ENCODE assay signal across 17 cellular contexts in genomic region chr6:130229645-130230044, GRCh38. TPM values are rescaled to one million over a fixed set of nuclear protein-coding genes. Genes with fewer than 3 reads are reported as not detected.
DNase-seq lines count a peak whose midpoint lies in the region; ATAC-seq, FAIRE-seq and TF ChIP-seq lines count a peak whose summit lies in the region.
"Had no signal": no experiment of that assay in that cellular context is flagged by ENCODE, and none has a peak within 500 bp of the region (broad histone marks: within the 10 kb centered on the region; RNA-seq: fewer than 3 reads in every experiment).

No MANE protein-coding gene starts in this region.

- H3K27me3 ChIP-seq in CD4-positive, CD25-positive, alpha-beta regulatory T cell (ENCODE audit: control insufficient read depth, insufficient read depth, low read length): no peaks in the 10 kb centered on the region
- H3K27me3 ChIP-seq in colonic mucosa (no peaks in the 10 kb centered on the region), pancreas (no peaks in the 10 kb centered on the region)
- H3K27me3 ChIP-seq: MG63 had no signal

- CTCF ChIA-PET in activated CD4-positive, alpha-beta T cell treated with anti-CD3 and anti-CD28 coated beads, Interleukin-2, amount 10 ng/mL, durations not matched to agents 7 days and 5 days (lab: Charles Lee): interaction anchor here (1.2 kb wide), 1 partner anchor 53 kb away, joined by 3 read pairs; no protein-coding TSS in a partner anchor

- peaks cover 5% of the 10 kb centered on the region for H3K36me3 Mint-ChIP-seq in activated CD4-positive, alpha-beta T cell treated with anti-CD3 and anti-CD28 coated beads, Interleukin-2, amount 10 ng/mL, durations not matched to agents 24 days and 14 days (ENCODE audit: low read depth)
- peaks cover 22% of the 10 kb centered on the region for H3K36me3 Mint-ChIP-seq in activated CD4-positive, alpha-beta T cell treated with anti-CD3 and anti-CD28 coated beads, Interleukin-2, amount 10 ng/mL, durations not matched to agents 7 days and 5 days (ENCODE audit: low read depth)
- H3K36me3 Mint-ChIP-seq in CD4-positive, CD25-positive, alpha-beta regulatory T cell: no peaks in the 10 kb centered on the region
- H3K36me3 Mint-ChIP-seq in naive thymus-derived CD8-positive, alpha-beta T cell: no peaks in the 10 kb centered on the region

- TF ChIP-seq CTCF in colonic mucosa (IDR thresholded peaks at IDR 0.05) (no peak), pancreas (IDR thresholded peaks at IDR 0.05) (no peak)

- 71 to 82% methylated on average over 4 of the region's 4 CpGs for WGBS in pancreas, 2 donors

- peaks cover 4% of the 10 kb centered on the region for H3K4me1 Mint-ChIP-seq in activated CD4-positive, alpha-beta T cell treated with anti-CD3 and anti-CD28 coated beads, Interleukin-2, amount 10 ng/mL, durations not matched to agents 24 days and 14 days
- peaks cover 24% of the 10 kb centered on the region for H3K4me1 Mint-ChIP-seq in activated CD4-positive, alpha-beta T cell treated with anti-CD3 and anti-CD28 coated beads, Interleukin-2, amount 10 ng/mL, durations not matched to agents 7 days and 5 days
- H3K4me1 Mint-ChIP-seq in CD4-positive, CD25-positive, alpha-beta regulatory T cell: peaks cover 5 to 11% (median 8%) of the 10 kb centered on the region in 4 donors
- H3K4me1 Mint-ChIP-seq in naive thymus-derived CD8-positive, alpha-beta T cell: peaks cover 0 to 9% (median 3%) of the 10 kb centered on the region in 4 donors

- no peak overlapping the region for H3K27ac Mint-ChIP-seq in activated CD4-positive, alpha-beta T cell treated with anti-CD3 and anti-CD28 coated beads, Interleukin-2, amount 10 ng/mL, durations not matched to agents 24 days and 14 days
- H3K27ac Mint-ChIP-seq in activated CD4-positive, alpha-beta T cell treated with anti-CD3 and anti-CD28 coated beads, Interleukin-2, amount 10 ng/mL, durations not matched to agents 7 days and 5 days: no peak overlapping the region
- H3K27ac Mint-ChIP-seq in CD4-positive, CD25-positive, alpha-beta regulatory T cell: peak overlapping the region in 1 of 3 donors; percentile 79
- peak overlapping the region in 1 of 10 donors; percentile 18 for H3K27ac Mint-ChIP-seq in naive thymus-derived CD8-positive, alpha-beta T cell
- H3K27ac Mint-ChIP-seq: H9 had no signal

- H3K27ac ChIP-seq in CD4-positive, CD25-positive, alpha-beta regulatory T cell (ENCODE audit: insufficient read depth, low read length, poor library complexity, severe bottlenecking): no peak overlapping the region
- H3K27ac ChIP-seq in colonic mucosa (no peak overlapping the region), pancreas (no peak overlapping the region)

- DNase-seq in activated CD4-positive, alpha-beta T cell treated with anti-CD3 and anti-CD28 coated beads, Interleukin-2, amount 10 ng/mL, durations not matched to agents 24 days and 14 days: peak; percentile 59
- DNase-seq in activated CD4-positive, alpha-beta T cell treated with anti-CD3 and anti-CD28 coated beads, Interleukin-2, amount 10 ng/mL, durations not matched to agents 7 days and 5 days: no peak
- peak in 1 of 3 donors; percentile 50 for DNase-seq in CD4-positive, CD25-positive, alpha-beta regulatory T cell
- peak; percentile 32 for DNase-seq in MV-4-11 (lab: John Stamatoyannopoulos, UW)
- no peak for DNase-seq in naive thymus-derived CD8-positive, alpha-beta T cell
- DNase-seq in colonic mucosa: no peak
- DNase-seq in pancreas: no peak
- no peak for DNase-seq in DMS153 treated with DMSO at 0.1 percent for 48 hours (lab: John Stamatoyannopoulos, UW; ENCODE audit: unreplicated experiment)
- DNase-seq: DMS 273 treated with DMSO at 0.1 percent for 48 hours; H9; Karpas-422; MG63; NCI-H187; NCI-H526 treated with DMSO at 0.1 percent for 48 hours; NK-92 treated with Interleukin-12 subunit alpha and Interleukin-12 subunit beta, amount 100 ng/mL, for 24 hours; RPMI8226; SIG-M5 had no signal

- H3K9me3 ChIP-seq in CD4-positive, CD25-positive, alpha-beta regulatory T cell (ENCODE audit: control insufficient read depth in 2 of 2, low read length in 2 of 2): no peaks in the 10 kb centered on the region
- H3K9me3 ChIP-seq in colonic mucosa (no peaks in the 10 kb centered on the region), pancreas (no peaks in the 10 kb centered on the region)
- H3K9me3 ChIP-seq: MG63 had no signal

- ATAC-seq in CD4-positive, CD25-positive, alpha-beta regulatory T cell (ENCODE audit: low read depth in 2 of 2): peak; percentile 58 to 62
- peak; percentile 55 to 58 for ATAC-seq in naive thymus-derived CD8-positive, alpha-beta T cell
- ATAC-seq in pancreas: no peak

- intact Hi-C loops in activated CD4-positive, alpha-beta T cell treated with anti-CD3 and anti-CD28 coated beads, Interleukin-2, amount 10 ng/mL, durations not matched to agents 24 days and 14 days (cut with micrococcal nuclease): no loop called here
- intact Hi-C loops in colonic mucosa (cut with DNase I) (no loop called here), pancreas (cut with DNase I) (no loop called here)

- H3K4me1 ChIP-seq in CD4-positive, CD25-positive, alpha-beta regulatory T cell (ENCODE audit: control insufficient read depth, insufficient read depth, low read length, poor library complexity, severe bottlenecking): peaks cover 5% of the 10 kb centered on the region
- H3K4me1 ChIP-seq in colonic mucosa: no peaks in the 10 kb centered on the region
- no peaks in the 10 kb centered on the region for H3K4me1 ChIP-seq in pancreas

- no peaks in the 10 kb centered on the region for H3K36me3 ChIP-seq in CD4-positive, CD25-positive, alpha-beta regulatory T cell (ENCODE audit: control insufficient read depth, insufficient read depth, low read length)
- H3K36me3 ChIP-seq in colonic mucosa: no peaks in the 10 kb centered on the region
- H3K36me3 ChIP-seq in pancreas: no peaks in the 10 kb centered on the region
- H3K36me3 ChIP-seq: MG63 had no signal

- H3K4me3 Mint-ChIP-seq in activated CD4-positive, alpha-beta T cell treated with anti-CD3 and anti-CD28 coated beads, Interleukin-2, amount 10 ng/mL, durations not matched to agents 24 days and 14 days: no peak overlapping the region
- H3K4me3 Mint-ChIP-seq in activated CD4-positive, alpha-beta T cell treated with anti-CD3 and anti-CD28 coated beads, Interleukin-2, amount 10 ng/mL, durations not matched to agents 7 days and 5 days: no peak overlapping the region
- no peak overlapping the region for H3K4me3 Mint-ChIP-seq in CD4-positive, CD25-positive, alpha-beta regulatory T cell
- H3K4me3 Mint-ChIP-seq in naive thymus-derived CD8-positive, alpha-beta T cell: peak overlapping the region in 1 of 10 donors; percentile 17
- H3K4me3 Mint-ChIP-seq: H9 had no signal

- H3K9ac ChIP-seq in colonic mucosa (ENCODE audit: low read depth in 2 of 2, low read length in 2 of 2): no peak overlapping the region

- H3K9me3 Mint-ChIP-seq in activated CD4-positive, alpha-beta T cell treated with anti-CD3 and anti-CD28 coated beads, Interleukin-2, amount 10 ng/mL, durations not matched to agents 24 days and 14 days: peaks cover 22% of the 10 kb centered on the region
- H3K9me3 Mint-ChIP-seq in activated CD4-positive, alpha-beta T cell treated with anti-CD3 and anti-CD28 coated beads, Interleukin-2, amount 10 ng/mL, durations not matched to agents 7 days and 5 days: peaks cover 27% of the 10 kb centered on the region
- H3K9me3 Mint-ChIP-seq in CD4-positive, CD25-positive, alpha-beta regulatory T cell: peaks cover 0 to 5% (median 3%) of the 10 kb centered on the region in 7 donors
- peaks cover 0 to 8% (median 2%) of the 10 kb centered on the region in 9 donors for H3K9me3 Mint-ChIP-seq in naive thymus-derived CD8-positive, alpha-beta T cell

- POLR2A ChIA-PET in activated CD4-positive, alpha-beta T cell treated with anti-CD3 and anti-CD28 coated beads, Interleukin-2, amount 10 ng/mL, durations not matched to agents 7 days and 5 days (lab: Charles Lee): no interaction called here
- POLR2A ChIA-PET in naive thymus-derived CD8-positive, alpha-beta T cell (lab: Charles Lee): interaction anchor here (1.4 kb wide), 1 partner anchor 46 kb away, joined by 3 read pairs; no protein-coding TSS in a partner anchor

- H3K4me3 ChIP-seq in CD4-positive, CD25-positive, alpha-beta regulatory T cell (ENCODE audit: low read depth, low read length): no peak overlapping the region
- H3K4me3 ChIP-seq in colonic mucosa (no peak overlapping the region), pancreas (no peak overlapping the region)
- H3K4me3 ChIP-seq: MG63 had no signal

- FAIRE-seq in pancreas (lab: Jason Lieb, UNC): no peak

- H3K27me3 Mint-ChIP-seq in activated CD4-positive, alpha-beta T cell treated with anti-CD3 and anti-CD28 coated beads, Interleukin-2, amount 10 ng/mL, durations not matched to agents 24 days and 14 days: peaks cover 3% of the 10 kb centered on the region
- H3K27me3 Mint-ChIP-seq in activated CD4-positive, alpha-beta T cell treated with anti-CD3 and anti-CD28 coated beads, Interleukin-2, amount 10 ng/mL, durations not matched to agents 7 days and 5 days: no peaks in the 10 kb centered on the region
- H3K27me3 Mint-ChIP-seq in CD4-positive, CD25-positive, alpha-beta regulatory T cell: no peaks in the 10 kb centered on the region
- no peaks in the 10 kb centered on the region for H3K27me3 Mint-ChIP-seq in naive thymus-derived CD8-positive, alpha-beta T cell

RNA-seq across cellular contexts. Expression of gene SAMD3, which starts 6.9 kb away (rescaled TPM):
- 2.1 and 2.5 TPM in 2 replicates for total RNA-seq in activated CD4-positive, alpha-beta T cell treated with anti-CD3 and anti-CD28 coated beads, Interleukin-2, amount 10 ng/mL, durations not matched to agents 24 days and 14 days
- total RNA-seq in activated CD4-positive, alpha-beta T cell treated with anti-CD3 and anti-CD28 coated beads, Interleukin-2, amount 10 ng/mL, durations not matched to agents 7 days and 5 days: 10 to 100 TPM; 49.5 to 50.9 TPM
- total RNA-seq in CD4-positive, CD25-positive, alpha-beta regulatory T cell: 49.6 TPM
- polyA plus RNA-seq in CD4-positive, CD25-positive, alpha-beta regulatory T cell: 10 to 100 TPM; 25.0 to 70.7 (median 45.7) TPM
- total RNA-seq in naive thymus-derived CD8-positive, alpha-beta T cell: 10 to 100 TPM; 28.7 to 34.1 TPM
- polyA plus RNA-seq in naive thymus-derived CD8-positive, alpha-beta T cell: 10 to 100 TPM; 19.2 to 91.4 (median 71.1) TPM
- total RNA-seq in colonic mucosa (1 to 10 TPM; 1.7 to 5.1 TPM), pancreas (1 to 10 TPM in 4 of 6 donors, under 1 TPM in 2; 0.19 to 2.5 (median 1.3) TPM)
- polyA plus RNA-seq in pancreas: 1 to 10 TPM; 1.2 to 5.9 TPM

Comparison
In these comparisons a context has a peak if more than half of its experiments do, and no peak if none do; other contexts are left out.
1. DNase-seq: peak in activated CD4-positive, alpha-beta T cell treated with anti-CD3 and anti-CD28 coated beads, Interleukin-2, amount 10 ng/mL, durations not matched to agents 24 days and 14 days (single experiment) and MV-4-11 (single experiment); none in activated CD4-positive, alpha-beta T cell treated with anti-CD3 and anti-CD28 coated beads, Interleukin-2, amount 10 ng/mL, durations not matched to agents 7 days and 5 days (single experiment), naive thymus-derived CD8-positive, alpha-beta T cell (0 of 10), colonic mucosa (single experiment), pancreas (0 of 6) and DMS153 treated with DMSO at 0.1 percent for 48 hours (single experiment).
2. ATAC-seq: peak in CD4-positive, CD25-positive, alpha-beta regulatory T cell (2 of 2) and naive thymus-derived CD8-positive, alpha-beta T cell (2 of 2); none in pancreas (0 of 4).